30 cellular contexts compared by ENCODE assay signal in genomic region chr2:216284708-216285107, GRCh38.
"Had no signal": no experiment of that assay in that cellular context is flagged by ENCODE, and none has a peak within 500 bp of the region (broad histone marks: within the 10 kb centered on the region; RNA-seq: fewer than 3 reads in every experiment).

No MANE protein-coding gene starts in this region.

- H3K9me3 ChIP-seq: neutrophil, pancreas, psoas muscle, right lobe of liver, spleen, suprapubic skin, testis, tibial artery, transverse colon, upper lobe of right lung, uterus had no signal

- H3K9me3 Mint-ChIP-seq: natural killer cell; nephron; neural crest cell; stimulated activated memory B cell treated with anti-CD40 and anti-IgM and Interleukin-4, amounts not matched to agents 10 μg/mL and 1 μg/mL and 100 μg/mL, for 72 hours; stimulated activated naive CD8-positive, alpha-beta T cell treated with anti-CD3 and anti-CD28 coated beads, Interleukin-15, amount 100 ng/mL, for 72 hours; type B pancreatic cell had no signal

- H3K27me3 ChIP-seq: neutrophil, pancreas, right lobe of liver, testis, transverse colon, uterus had no signal

- H3K4me1 ChIP-seq: pancreas, psoas muscle, right lobe of liver, spleen, testis, tibial artery, transverse colon, upper lobe of right lung, uterus had no signal

- H3K27me3 Mint-ChIP-seq: naive thymus-derived CD4-positive, alpha-beta T cell; stimulated activated naive CD8-positive, alpha-beta T cell treated with anti-CD3 and anti-CD28 coated beads, Interleukin-15, amount 100 ng/mL, for 72 hours had no signal

- H3K27ac Mint-ChIP-seq: natural killer cell; nephron; stimulated activated memory B cell treated with anti-CD40 and anti-IgM and Interleukin-4, amounts not matched to agents 10 μg/mL and 1 μg/mL and 100 μg/mL, for 72 hours; stimulated activated naive CD8-positive, alpha-beta T cell treated with anti-CD3 and anti-CD28 coated beads, Interleukin-15, amount 100 ng/mL, for 72 hours; type B pancreatic cell had no signal

- H3K36me3 ChIP-seq: neutrophil, pancreas, right lobe of liver, spleen, suprapubic skin, tibial artery, transverse colon, upper lobe of right lung, uterus had no signal

- H3K4me3 ChIP-seq: pancreas, psoas muscle, right lobe of liver, skin epidermis, smooth muscle cell, spleen, suprapubic skin, testis, tibial artery, transverse colon, upper lobe of right lung, uterus had no signal

- H3K36me3 Mint-ChIP-seq: naive thymus-derived CD4-positive, alpha-beta T cell; natural killer cell; stimulated activated memory B cell treated with anti-CD40 and anti-IgM and Interleukin-4, amounts not matched to agents 10 μg/mL and 1 μg/mL and 100 μg/mL, for 72 hours; type B pancreatic cell had no signal

- H3K4me1 Mint-ChIP-seq: natural killer cell; stimulated activated memory B cell treated with anti-CD40 and anti-IgM and Interleukin-4, amounts not matched to agents 10 μg/mL and 1 μg/mL and 100 μg/mL, for 72 hours; stimulated activated naive CD8-positive, alpha-beta T cell treated with anti-CD3 and anti-CD28 coated beads, Interleukin-15, amount 100 ng/mL, for 72 hours had no signal

- H3K27ac ChIP-seq: neutrophil, pancreas, psoas muscle, right lobe of liver, skin epidermis, spleen, suprapubic skin, testis, tibial artery, transverse colon, upper lobe of right lung, uterus had no signal

- H3K4me2 ChIP-seq: smooth muscle cell had no signal

- H3K4me3 Mint-ChIP-seq: naive thymus-derived CD4-positive, alpha-beta T cell; natural killer cell; nephron; neural crest cell; stimulated activated memory B cell treated with anti-CD40 and anti-IgM and Interleukin-4, amounts not matched to agents 10 μg/mL and 1 μg/mL and 100 μg/mL, for 72 hours; stimulated activated naive CD8-positive, alpha-beta T cell treated with anti-CD3 and anti-CD28 coated beads, Interleukin-15, amount 100 ng/mL, for 72 hours; type B pancreatic cell had no signal

- ATAC-seq: naive thymus-derived CD4-positive, alpha-beta T cell; natural killer cell; pancreas; psoas muscle; right cardiac atrium; right lobe of liver; stimulated activated memory B cell treated with anti-CD40 and anti-IgM and Interleukin-4, amounts not matched to agents 10 μg/mL and 1 μg/mL and 100 μg/mL, for 72 hours; stimulated activated naive CD8-positive, alpha-beta T cell treated with anti-CD3 and anti-CD28 coated beads, Interleukin-15, amount 100 ng/mL, for 72 hours; stimulated activated naive CD8-positive, alpha-beta T cell treated with anti-CD3 and anti-CD28 coated beads, Interleukin-15, Interleukin-2, amounts not matched to agents 100 U/mL and 50 U/mL, for 24 hours; upper lobe of right lung had no signal

- DNase-seq: naive thymus-derived CD4-positive, alpha-beta T cell; natural killer cell; nucleus accumbens; pancreas; psoas muscle; right cardiac atrium; right lobe of liver; spleen; stimulated activated CD4-positive, alpha-beta T cell treated with anti-CD3 and anti-CD28 coated beads, Interleukin-12 subunit alpha, Interleukin-12 subunit beta, amount 100 ng/mL, for 4 hours; stimulated activated CD4-positive, alpha-beta T cell treated with anti-CD3 and anti-CD28 coated beads, Interleukin-1b, Interleukin-23, amount 100 ng/mL, for 48 hours; stimulated activated CD4-positive, alpha-beta T cell treated with anti-CD3 and anti-CD28 coated beads, Interleukin-4, amount 100 ng/mL, for 1 hour; stimulated activated CD4-positive, alpha-beta T cell treated with anti-CD3 and anti-CD28 coated beads, Interleukin-4, amount 100 ng/mL, for 4 hours; stimulated activated CD8-positive, alpha-beta memory T cell treated with anti-CD3 and anti-CD28 coated beads, Interleukin-4, amount 100 ng/mL, for 48 hours; stimulated activated naive CD4-positive, alpha-beta T cell; stimulated activated naive CD8-positive, alpha-beta T cell treated with anti-CD3 and anti-CD28 coated beads, Interleukin-15, amount 100 ng/mL, for 72 hours; stimulated activated naive CD8-positive, alpha-beta T cell treated with anti-CD3 and anti-CD28 coated beads, Interleukin-15, Interleukin-2, amounts not matched to agents 100 U/mL and 50 U/mL, for 24 hours; substantia nigra; testis; tibial artery; transverse colon; upper lobe of right lung; uterus had no signal
